ENCODE assay signal across 8 cellular contexts in the genomic region with DNA sequence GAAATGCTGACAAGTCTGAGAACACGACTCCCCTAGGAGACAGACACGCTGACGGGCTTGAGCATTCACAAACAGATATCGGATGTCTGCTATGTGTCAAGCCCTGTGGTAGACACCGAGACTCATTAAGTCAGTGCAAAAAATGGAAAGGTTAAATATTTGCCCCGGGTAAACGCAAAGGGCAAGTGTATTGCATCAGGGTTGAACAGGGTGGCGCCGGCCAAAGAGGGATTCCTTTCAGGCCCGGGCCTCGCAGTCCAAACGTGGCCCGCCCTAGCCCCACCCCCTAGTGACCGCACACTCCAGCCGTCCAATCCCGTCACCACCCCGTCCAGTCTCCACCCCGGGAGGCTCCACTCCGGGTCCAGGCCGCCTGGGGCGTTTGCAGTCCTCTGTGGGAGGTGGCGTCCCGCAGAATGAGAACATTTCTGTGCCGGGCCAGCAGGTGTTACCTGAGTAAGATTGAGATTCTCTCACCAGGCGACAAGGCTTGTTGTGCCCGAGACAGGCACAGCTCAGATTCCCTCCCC. TPM values are rescaled to one million over a fixed set of nuclear protein-coding genes. Genes with fewer than 3 reads are reported as not detected.
DNase-seq lines count a peak whose midpoint lies in the region; ATAC-seq and TF ChIP-seq lines count a peak whose summit lies in the region.

No MANE protein-coding gene starts in this region.

- peak overlapping the region; percentile 77 for H3K4me3 ChIP-seq in AG10803 (ENCODE audit: low read length)

- peaks cover 21% of the 10 kb centered on the region for H3K4me1 Mint-ChIP-seq in activated CD4-positive, alpha-beta T cell treated with anti-CD3 and anti-CD28 coated beads for 36 hours

- H3K9me3 Mint-ChIP-seq in activated CD4-positive, alpha-beta T cell treated with anti-CD3 and anti-CD28 coated beads for 36 hours (ENCODE audit: low read depth) = no peaks in the 10 kb centered on the region

- H3K27me3 Mint-ChIP-seq in activated CD4-positive, alpha-beta T cell treated with anti-CD3 and anti-CD28 coated beads for 36 hours = peaks cover 15% of the 10 kb centered on the region

- no peaks in the 10 kb centered on the region for H3K36me3 Mint-ChIP-seq in activated CD4-positive, alpha-beta T cell treated with anti-CD3 and anti-CD28 coated beads for 36 hours (ENCODE audit: low read depth)

- peak; percentile 93 for DNase-seq in AG10803 (ENCODE audit: low read depth)
- DNase-seq in NCI-H446 (lab: John Stamatoyannopoulos, UW) = peak; percentile 68 to 75
- DNase-seq in activated CD4-positive, alpha-beta T cell treated with anti-CD3 and anti-CD28 coated beads for 36 hours = peak; percentile 92
- peak; percentile 95 to 97 for DNase-seq in left colon
- peak; percentile 36 to 53 for DNase-seq in stimulated activated CD4-positive, alpha-beta T cell treated with anti-CD3 and anti-CD28 coated beads, Interleukin-1b, Interleukin-23, amount 100 ng/mL, for 4 hours (ENCODE audit: low read depth in 2 of 2)

- POLR2A ChIA-PET in activated CD4-positive, alpha-beta T cell treated with anti-CD3 and anti-CD28 coated beads for 36 hours (lab: Charles Lee) = interaction anchor here (0.7 to 3.2 kb wide), 5 partner anchors 16 to 34 kb away, joined by 3 to 20 read pairs (median 3); a partner anchor contains a TSS

- H3K27ac Mint-ChIP-seq in activated CD4-positive, alpha-beta T cell treated with anti-CD3 and anti-CD28 coated beads for 36 hours = peak overlapping the region; percentile 90

- H3K4me3 Mint-ChIP-seq in activated CD4-positive, alpha-beta T cell treated with anti-CD3 and anti-CD28 coated beads for 36 hours = peak overlapping the region; percentile 71

- H3K27ac ChIP-seq in cingulate gyrus (ENCODE audit: low read depth, low read length) = peak overlapping the region; percentile 72

- CTCF ChIA-PET in activated CD4-positive, alpha-beta T cell treated with anti-CD3 and anti-CD28 coated beads for 36 hours (lab: Charles Lee) = interaction anchor here (0.6 to 3.3 kb wide), 6 partner anchors 13 to 1178 kb away, joined by 3 to 34 read pairs (median 5); a partner anchor contains a TSS

- intact Hi-C loops in activated CD4-positive, alpha-beta T cell treated with anti-CD3 and anti-CD28 coated beads for 36 hours (cut with DNase I, micrococcal nuclease) = loop anchor here (1.0 to 2.0 kb wide), 6 partner anchors 16 to 658 kb away; a partner anchor contains a TSS
- intact Hi-C loops in left colon (cut with DNase I, micrococcal nuclease) = no loop called here

- TF ChIP-seq CTCF in AG10803 (conservative IDR thresholded peaks at IDR 0.05; ENCODE audit: low read length) = no peak

- ATAC-seq in GM19043 (IDR thresholded peaks at IDR 0.05; ENCODE audit: low read depth, unreplicated experiment) (peak; percentile 94), HG03280 (IDR thresholded peaks at IDR 0.05; ENCODE audit: unreplicated experiment) (peak; percentile 98), left colon (peak; percentile 98)
- ATAC-seq in activated CD4-positive, alpha-beta T cell treated with anti-CD3 and anti-CD28 coated beads for 36 hours = peak; percentile 83

RNA-seq across cellular contexts. Expression of a gene that starts 16.3 kb away (rescaled TPM):
- 10 to 100 TPM; 15.7 to 27.2 TPM for total RNA-seq in activated CD4-positive, alpha-beta T cell treated with anti-CD3 and anti-CD28 coated beads for 36 hours
- total RNA-seq in left colon = 10 to 100 TPM; 23.4 to 29.3 TPM

RNA-seq across cellular contexts. Expression of a gene that starts 20.0 kb away (rescaled TPM):
- total RNA-seq in activated CD4-positive, alpha-beta T cell treated with anti-CD3 and anti-CD28 coated beads for 36 hours = not detected
- total RNA-seq in left colon = under 1 TPM in 1 of 2 donors, not detected in 1; 0.39 TPM

RNA-seq across cellular contexts. Expression of a gene that starts 43.6 kb away (rescaled TPM):
- total RNA-seq in activated CD4-positive, alpha-beta T cell treated with anti-CD3 and anti-CD28 coated beads for 36 hours = under 1 TPM in 1 of 2 experiments, not detected in 1; 0.09 TPM
- not detected for total RNA-seq in left colon

RNA-seq across cellular contexts. Expression of a gene that starts 58.4 kb away (rescaled TPM):
- total RNA-seq in activated CD4-positive, alpha-beta T cell treated with anti-CD3 and anti-CD28 coated beads for 36 hours = not detected
- total RNA-seq in left colon = not detected

Comparison
In these comparisons a context has a peak if more than half of its experiments do, and no peak if none do; other contexts are left out.
1. Peak in every context shown above with its lines: DNase-seq, ATAC-seq, H3K4me3 ChIP-seq and H3K27ac ChIP-seq.
2. DNase-seq: peak in every context shown above with its lines; median percentile 96 in left colon; 93 in AG10803; 92 in activated CD4-positive, alpha-beta T cell treated with anti-CD3 and anti-CD28 coated beads for 36 hours; 72 in NCI-H446; 44 in stimulated activated CD4-positive, alpha-beta T cell treated with anti-CD3 and anti-CD28 coated beads, Interleukin-1b, Interleukin-23, amount 100 ng/mL, for 4 hours.
3. intact Hi-C loops: an anchor here in activated CD4-positive, alpha-beta T cell treated with anti-CD3 and anti-CD28 coated beads for 36 hours (1.0 to 2.0 kb wide); none called in left colon.